In genomic region chr2:130825972-130826253, GRCh38 we compare ENCODE assay signal across 16 cellular contexts. TPM values are rescaled to one million over a fixed set of nuclear protein-coding genes. Genes with fewer than 3 reads are reported as not detected.
A peak's percentile ranks its signal among the peaks of the same experiment; 100 is the strongest.
DNase-seq lines count a peak whose midpoint lies in the region; ATAC-seq and TF ChIP-seq lines count a peak whose summit lies in the region.
"Had no signal": no experiment of that assay in that cellular context is flagged by ENCODE, and none has a peak within 500 bp of the region (broad histone marks: within the 10 kb centered on the region; RNA-seq: fewer than 3 reads in every experiment).

No MANE protein-coding gene starts in this region.

- ATAC-seq in PC-3 (no peak), HG02840 (IDR thresholded peaks at IDR 0.05; ENCODE audit: low FRiP score, unreplicated experiment) (no peak)
- ATAC-seq in naive thymus-derived CD4-positive, alpha-beta T cell: no peak

- no peaks in the 10 kb centered on the region for H3K27me3 ChIP-seq in PC-3 (ENCODE audit: low read length)
- no peaks in the 10 kb centered on the region for H3K27me3 ChIP-seq in naive thymus-derived CD4-positive, alpha-beta T cell (ENCODE audit: control insufficient read depth in 2 of 2, insufficient read depth in 2 of 2, low read length in 2 of 2)

- no peaks in the 10 kb centered on the region for H3K79me2 ChIP-seq in PC-3 (ENCODE audit: low read length)

- H3K36me3 Mint-ChIP-seq in neural crest cell (ENCODE audit: low read depth): no peaks in the 10 kb centered on the region
- H3K36me3 Mint-ChIP-seq in naive thymus-derived CD4-positive, alpha-beta T cell: no peaks in the 10 kb centered on the region

- H2AFZ ChIP-seq in PC-3 (ENCODE audit: low read length): no peak overlapping the region

- DNase-seq in PC-3 (no peak), neural crest cell (ENCODE audit: low read depth, low spot score) (no peak), GM10248 (ENCODE audit: extremely low spot score) (no peak), foreskin fibroblast (no peak)
- DNase-seq in naive thymus-derived CD4-positive, alpha-beta T cell: no peak
- DNase-seq: AML-193; CD4-positive, alpha-beta T cell; HFFc6; NCI-H187 treated with DMSO at 0.1 percent for 48 hours; OCI-M1; RPMI8226; SJCRH30 had no signal

- CTCF ChIA-PET in PC-3 (lab: Charles Lee) (no interaction called here), GM10248 (lab: Yijun Ruan, JAX) (interaction anchor here (1.4 to 5.5 kb wide), 2 partner anchors 18 to 27 kb away, joined by 3 to 45 read pairs; no protein-coding TSS in a partner anchor)
- CTCF ChIA-PET in naive thymus-derived CD4-positive, alpha-beta T cell (lab: Charles Lee): no interaction called here

- no peaks in the 10 kb centered on the region for H4K20me1 ChIP-seq in PC-3 (ENCODE audit: low read length)

- POLR2A ChIA-PET in PC-3 (lab: Charles Lee; ENCODE audit: unreplicated experiment) (no interaction called here), GM10248 (lab: Yijun Ruan, JAX) (no interaction called here)
- POLR2A ChIA-PET in naive thymus-derived CD4-positive, alpha-beta T cell (lab: Charles Lee): no interaction called here

- TF ChIP-seq CTCF in PC-3 (conservative IDR thresholded peaks at IDR 0.05; ENCODE audit: low read depth, low read length) (no peak), neural crest cell (conservative IDR thresholded peaks at IDR 0.05) (no peak), GM10248 (IDR thresholded peaks at IDR 0.05; ENCODE audit: control extremely low read depth, extremely low read depth, low read depth, missing control alignments) (no peak), foreskin fibroblast (IDR thresholded peaks at IDR 0.05; ENCODE audit: low read depth, low read length) (no peak)

- H3K27ac Mint-ChIP-seq in neural crest cell (ENCODE audit: unreplicated experiment): peak overlapping the region; percentile 90
- H3K27ac Mint-ChIP-seq in naive thymus-derived CD4-positive, alpha-beta T cell: peak overlapping the region in 1 of 9 donors; percentile 18
- H3K27ac Mint-ChIP-seq: CD4-positive, alpha-beta T cell; HFFc6 had no signal

- intact Hi-C loops in PC-3 (cut with micrococcal nuclease): no loop called here
- intact Hi-C loops in naive thymus-derived CD4-positive, alpha-beta T cell (cut with micrococcal nuclease): loop anchor here (2.0 to 10.0 kb wide), 3 partner anchors 99 to 669 kb away; partner anchors contain the start of genes MZT2A (in 1 of the 2) and PLEKHB2 (in 1 of the 2)

- peaks cover 68% of the 10 kb centered on the region for H3K4me1 Mint-ChIP-seq in neural crest cell
- H3K4me1 Mint-ChIP-seq in naive thymus-derived CD4-positive, alpha-beta T cell: peaks cover 5 to 19% (median 9%) of the 10 kb centered on the region in 7 donors

- H3K27me3 Mint-ChIP-seq in neural crest cell (ENCODE audit: low read depth): no peaks in the 10 kb centered on the region
- H3K27me3 Mint-ChIP-seq in naive thymus-derived CD4-positive, alpha-beta T cell: peaks cover 0 to 15% (median 4%) of the 10 kb centered on the region in 5 donors
- H3K27me3 Mint-ChIP-seq: CD4-positive, alpha-beta T cell had no signal

- H3K27ac ChIP-seq in PC-3 (ENCODE audit: low read length) (peak overlapping the region; percentile 97), cingulate gyrus (ENCODE audit: low read depth, low read length) (peak overlapping the region; percentile 87), temporal lobe (ENCODE audit: low read depth, low read length) (peak overlapping the region; percentile 72)
- no peak overlapping the region for H3K27ac ChIP-seq in naive thymus-derived CD4-positive, alpha-beta T cell (ENCODE audit: low read depth, low read length)
- H3K27ac ChIP-seq: HL-60, SJCRH30 had no signal

- H3K9me3 Mint-ChIP-seq in neural crest cell: no peaks in the 10 kb centered on the region
- no peaks in the 10 kb centered on the region for H3K9me3 Mint-ChIP-seq in naive thymus-derived CD4-positive, alpha-beta T cell
- H3K9me3 Mint-ChIP-seq: CD4-positive, alpha-beta T cell; HFFc6 had no signal

- H3K9me2 ChIP-seq in PC-3 (replicated peaks; ENCODE audit: low read length): no peaks in the 10 kb centered on the region

- no peak overlapping the region for H3K9ac ChIP-seq in PC-3 (ENCODE audit: low read length)

- H3K4me1 ChIP-seq in PC-3 (ENCODE audit: insufficient read depth, low read length): peaks cover 53% of the 10 kb centered on the region
- peaks cover 11 to 14% of the 10 kb centered on the region in 2 donors for H3K4me1 ChIP-seq in naive thymus-derived CD4-positive, alpha-beta T cell (ENCODE audit: control insufficient read depth in 2 of 2, insufficient read depth in 2 of 2, low read length in 2 of 2)
- H3K4me1 ChIP-seq: SJCRH30 had no signal

- no peak overlapping the region for H3K4me2 ChIP-seq in PC-3 (ENCODE audit: low read length)

- no peaks in the 10 kb centered on the region for H3K9me3 ChIP-seq in PC-3 (ENCODE audit: low read length)
- no peaks in the 10 kb centered on the region for H3K9me3 ChIP-seq in naive thymus-derived CD4-positive, alpha-beta T cell (ENCODE audit: control insufficient read depth in 2 of 3, low read length in 3 of 3)
- H3K9me3 ChIP-seq: SJCRH30 had no signal

- no peaks in the 10 kb centered on the region for H3F3A ChIP-seq in PC-3 (ENCODE audit: low read length, unreplicated experiment)

- BruUV-seq in PC-3 (replicated peaks; lab: Mats Ljungman, UMichigan): no TSS peak

- no peaks in the 10 kb centered on the region for H3K36me3 ChIP-seq in PC-3 (ENCODE audit: low read depth, low read length)
- H3K36me3 ChIP-seq in naive thymus-derived CD4-positive, alpha-beta T cell (ENCODE audit: control insufficient read depth in 2 of 3, insufficient read depth in 3 of 3, low read length in 3 of 3): no peaks in the 10 kb centered on the region
- H3K36me3 ChIP-seq: SJCRH30 had no signal

- H3K4me3 ChIP-seq in PC-3 (ENCODE audit: low read length): no peak overlapping the region
- H3K4me3 ChIP-seq in naive thymus-derived CD4-positive, alpha-beta T cell (ENCODE audit: low read length): no peak overlapping the region
- no peak overlapping the region for H3K4me3 ChIP-seq in foreskin fibroblast (ENCODE audit: low read depth in 1 of 2, low read length in 2 of 2)
- H3K4me3 ChIP-seq: SJCRH30 had no signal

- H3K4me3 Mint-ChIP-seq in neural crest cell: peak overlapping the region; percentile 71
- no peak overlapping the region for H3K4me3 Mint-ChIP-seq in naive thymus-derived CD4-positive, alpha-beta T cell
- H3K4me3 Mint-ChIP-seq: CD4-positive, alpha-beta T cell; HFFc6 had no signal

RNA-seq across cellular contexts. Expression of gene ARHGEF4, which starts 10.8 kb away (rescaled TPM):
- total RNA-seq in PC-3 (2014; rRNA removed) (21.5 and 30.5 TPM in 2 replicates), neural crest cell (20.0 and 22.1 TPM in 2 replicates), temporal lobe (45.7 TPM)
- total RNA-seq in naive thymus-derived CD4-positive, alpha-beta T cell: 1 to 10 TPM in 4 of 5 experiments, not detected in 1; 2.0 to 4.4 (median 3.0) TPM
- 1 to 10 TPM; 2.6 to 3.5 TPM for polyA plus RNA-seq in naive thymus-derived CD4-positive, alpha-beta T cell
